In genomic region chr12:99804715-99805114, GRCh38 we compare ENCODE assay signal across 21 cellular contexts.
"Had no signal": no experiment of that assay in that cellular context is flagged by ENCODE, and none has a peak within 500 bp of the region (broad histone marks: within the 10 kb centered on the region; RNA-seq: fewer than 3 reads in every experiment).

No MANE protein-coding gene starts in this region.

- H3K9me3 ChIP-seq: ascending aorta, body of pancreas had no signal

- DNase-seq: activated CD4-positive, alpha-beta T cell treated with anti-CD3 and anti-CD28 coated beads for 48 hours; activated CD4-positive, alpha-beta T cell treated with anti-CD3 and anti-CD28 coated beads, Interleukin-2, amount 50 U/mL, for 48 hours; activated CD4-positive, CD25-positive, alpha-beta regulatory T cell treated with anti-CD3 and anti-CD28 coated beads, Interleukin-2, amount 50 U/mL, for 72 hours; activated effector memory CD4-positive, alpha-beta T cell treated with anti-CD3 and anti-CD28 coated beads, Interleukin-2, amount 50 U/mL, for 16 hours; activated naive CD4-positive, alpha-beta T cell treated with Interleukin-2 at 50 U/mL for 16 hours; activated naive CD8-positive, alpha-beta T cell treated with anti-CD3 and anti-CD28 coated beads, Interleukin-2, amount 50 U/mL, for 24 hours; activated T-cell treated with anti-CD3 and anti-CD28 coated beads, Interleukin-2, amount 50 U/mL, for 4 hours; amniotic stem cell; body of pancreas; Kasumi-1; NCI-H1092; NCI-H1417; NCI-H1930; NCI-H2107; NCI-H510A treated with DMSO at 0.1 percent for 48 hours; SIG-M5; T-helper 17 cell; T-helper 9 cell had no signal

- H3K4me3 ChIP-seq: ascending aorta, body of pancreas had no signal

- H3K4me1 ChIP-seq: ascending aorta, body of pancreas had no signal

- ATAC-seq: activated naive CD4-positive, alpha-beta T cell treated with anti-CD3 and anti-CD28 coated beads, Interleukin-2, amount 50 U/mL, for 72 hours; activated naive CD8-positive, alpha-beta T cell treated with anti-CD3 and anti-CD28 coated beads, Interleukin-2, amount 50 U/mL, for 24 hours; activated T-cell treated with anti-CD3 and anti-CD28 coated beads, Interleukin-2, amount 50 U/mL, for 4 hours; body of pancreas; T-helper 17 cell; WTC11 had no signal

- H3K27ac ChIP-seq: ascending aorta, body of pancreas had no signal
